Comparison of ENCODE assay signal across 1 cellular context in genomic region chr4:122755675-122756074, GRCh38.
TF ChIP-seq lines count a peak whose summit lies in the region.

No MANE protein-coding gene starts in this region.

TF ChIP-seq in SK-N-SH treated with all-trans-retinoic acid at 6 μM for 48 hours, 23 proteins besides CTCF, POLR2A, EP300 and RAD21 (continued from another document):
- TF ChIP-seq CSRNP3 (CRISPR knock-in tag; IDR thresholded peaks at IDR 0.05) = no peak
- no peak for TF ChIP-seq ISL1 (CRISPR knock-in tag; IDR thresholded peaks at IDR 0.05)
- TF ChIP-seq ZNF8 (CRISPR knock-in tag; IDR thresholded peaks at IDR 0.05) = no peak
